ENCODE assay signal across 1 cellular context in genomic region chr9:89342213-89342612, GRCh38.
TF ChIP-seq lines count a peak whose summit lies in the region.

No MANE protein-coding gene starts in this region.

TF ChIP-seq in GM23338, 12 proteins besides CTCF, POLR2A, EP300 and RAD21:
- TF ChIP-seq ZNF462 (CRISPR knock-in tag; IDR thresholded peaks at IDR 0.05) (no peak), JUNB (IDR thresholded peaks at IDR 0.05; ENCODE audit: unreplicated experiment) (no peak), REST (IDR thresholded peaks at IDR 0.05; ENCODE audit: unreplicated experiment) (no peak), EZH2 (IDR thresholded peaks at IDR 0.05; ENCODE audit: low read depth, unreplicated experiment) (no peak), ZNF331 (CRISPR knock-in tag; IDR thresholded peaks at IDR 0.05; ENCODE audit: low read depth) (no peak), EZH2phosphoT487 (IDR thresholded peaks at IDR 0.05; ENCODE audit: unreplicated experiment) (no peak), CREB1 (CRISPR knock-in tag; IDR thresholded peaks at IDR 0.05; ENCODE audit: low read depth) (no peak), POLR2AphosphoS5 (IDR thresholded peaks at IDR 0.05; ENCODE audit: low read depth) (no peak), ETS1 (IDR thresholded peaks at IDR 0.05) (no peak), STAT1 (IDR thresholded peaks at IDR 0.05; ENCODE audit: unreplicated experiment) (no peak), ZNF114 (CRISPR knock-in tag; IDR thresholded peaks at IDR 0.05) (no peak), NANOG (IDR thresholded peaks at IDR 0.05; ENCODE audit: borderline replicate concordance) (no peak)
TF ChIP-seq in GM23338: peak in this region for 0.
